ENCODE assay signal across 1 cellular context in the genomic region with DNA sequence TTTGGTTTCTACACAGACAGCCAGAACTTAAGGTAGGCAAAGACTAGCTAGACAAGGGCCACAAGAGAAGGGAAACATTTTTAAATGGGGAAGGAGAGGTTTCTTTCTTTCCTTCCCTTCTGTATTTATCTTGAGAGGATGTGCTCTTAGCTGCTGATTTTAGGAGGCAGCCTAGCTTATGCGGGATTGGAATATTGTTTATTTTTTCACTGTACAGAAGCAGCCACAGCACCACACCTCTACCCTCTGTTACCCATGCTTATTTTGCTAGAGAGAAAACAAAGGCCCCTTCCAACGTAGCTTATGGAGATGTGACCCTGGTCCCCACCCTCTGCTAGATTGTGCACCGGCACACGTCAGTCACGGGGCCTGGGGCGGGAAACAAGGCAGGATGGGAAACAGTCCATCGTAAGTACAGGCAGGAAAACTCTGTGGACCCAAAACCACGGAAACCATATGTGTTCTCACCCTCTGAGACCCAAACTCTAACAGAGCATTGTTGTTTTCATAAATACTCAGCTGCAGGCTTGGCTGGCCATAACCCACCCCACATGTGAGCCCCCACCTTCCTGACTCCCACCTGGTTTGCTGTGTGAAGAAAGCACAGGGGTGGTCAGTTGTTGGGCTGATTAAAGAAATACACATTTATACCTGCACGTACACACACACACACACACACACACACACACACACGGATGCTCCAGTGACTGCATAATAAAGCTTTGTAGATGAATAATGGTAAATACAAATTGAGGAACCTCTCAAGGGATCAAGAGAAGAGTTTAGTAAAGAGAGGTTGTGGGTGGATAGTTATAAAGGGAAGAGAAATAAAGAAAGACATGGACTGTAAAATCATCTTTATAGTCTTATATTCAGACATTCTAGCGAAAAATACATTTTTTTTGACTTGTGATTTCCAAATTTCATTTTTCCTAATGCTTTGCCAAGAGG.
TF ChIP-seq lines count a peak whose summit lies in the region.

No MANE protein-coding gene starts in this region.

TF ChIP-seq in H1, 55 proteins besides CTCF, POLR2A, EP300 and RAD21:
- TF ChIP-seq TAF1 (IDR thresholded peaks at IDR 0.05; ENCODE audit: low read depth, low read length) (no peak), CHD1 (IDR thresholded peaks at IDR 0.05; ENCODE audit: low read depth, low read length) (no peak), SIX5 (IDR thresholded peaks at IDR 0.05; ENCODE audit: low read depth, low read length) (no peak), KDM4A (IDR thresholded peaks at IDR 0.05; ENCODE audit: low read depth, low read length, severe bottlenecking) (no peak), CBX5 (IDR thresholded peaks at IDR 0.05; ENCODE audit: low read depth, low read length) (no peak), TBP (IDR thresholded peaks at IDR 0.05; ENCODE audit: low read depth, low read length) (no peak), TCF12 (IDR thresholded peaks at IDR 0.05; ENCODE audit: low read depth, low read length) (no peak), BACH1 (IDR thresholded peaks at IDR 0.05; ENCODE audit: low read length) (no peak), SUZ12 (IDR thresholded peaks at IDR 0.05; ENCODE audit: low read length) (no peak), GTF2F1 (IDR thresholded peaks at IDR 0.05; ENCODE audit: borderline replicate concordance, low read depth, low read length) (no peak), RBBP5 (IDR thresholded peaks at IDR 0.05; ENCODE audit: borderline replicate concordance, low read depth, low read length) (no peak), SAP30 (IDR thresholded peaks at IDR 0.05; ENCODE audit: insufficient read depth, insufficient replicate concordance, low read length) (no peak), CTBP2 (IDR thresholded peaks at IDR 0.05; ENCODE audit: borderline replicate concordance, insufficient read depth, insufficient read length, low read length) (no peak), YY1 (IDR thresholded peaks at IDR 0.05; ENCODE audit: low read depth, low read length) (no peak), NRF1 (IDR thresholded peaks at IDR 0.05; ENCODE audit: low read depth, low read length) (no peak)
- TF ChIP-seq, protein P1, sequence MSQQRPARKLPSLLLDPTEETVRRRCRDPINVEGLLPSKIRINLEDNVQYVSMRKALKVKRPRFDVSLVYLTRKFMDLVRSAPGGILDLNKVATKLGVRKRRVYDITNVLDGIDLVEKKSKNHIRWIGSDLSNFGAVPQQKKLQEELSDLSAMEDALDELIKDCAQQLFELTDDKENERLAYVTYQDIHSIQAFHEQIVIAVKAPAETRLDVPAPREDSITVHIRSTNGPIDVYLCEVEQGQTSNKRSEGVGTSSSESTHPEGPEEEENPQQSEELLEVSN (IDR thresholded peaks at IDR 0.05), result no peak
- TF ChIP-seq, protein P2, sequence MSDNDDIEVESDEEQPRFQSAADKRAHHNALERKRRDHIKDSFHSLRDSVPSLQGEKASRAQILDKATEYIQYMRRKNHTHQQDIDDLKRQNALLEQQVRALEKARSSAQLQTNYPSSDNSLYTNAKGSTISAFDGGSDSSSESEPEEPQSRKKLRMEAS (IDR thresholded peaks at IDR 0.05), result no peak
